In the genomic region with DNA sequence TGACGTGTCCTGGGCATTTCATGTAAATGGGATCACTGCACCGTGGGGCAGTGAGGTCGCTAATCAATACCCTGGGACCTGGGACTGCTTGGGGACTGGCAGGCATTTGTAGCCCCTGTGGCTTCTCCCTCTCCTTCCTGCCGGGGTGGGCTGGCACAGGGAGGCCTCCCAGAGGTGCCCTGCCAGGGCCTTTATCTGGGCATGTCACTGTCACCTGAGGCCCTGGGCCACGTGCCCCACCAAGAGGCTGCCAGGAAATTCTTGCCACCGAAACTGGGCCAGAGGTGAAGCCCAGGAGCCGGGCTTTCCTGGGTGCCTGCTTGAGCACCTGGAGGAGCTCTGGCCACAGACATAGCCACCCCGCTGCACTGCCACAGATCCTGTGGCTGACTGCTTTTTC, we compare ENCODE assay signal across 18 cellular contexts. TPM values are rescaled to one million over a fixed set of nuclear protein-coding genes. Genes with fewer than 3 reads are reported as not detected.
A peak's percentile ranks its signal among the peaks of the same experiment; 100 is the strongest.
DNase-seq lines count a peak whose midpoint lies in the region; ATAC-seq, FAIRE-seq and TF ChIP-seq lines count a peak whose summit lies in the region.
"Had no signal": no experiment of that assay in that cellular context is flagged by ENCODE, and none has a peak within 500 bp of the region (broad histone marks: within the 10 kb centered on the region; RNA-seq: fewer than 3 reads in every experiment).

No MANE protein-coding gene starts in this region.

- no peak overlapping the region for H2BK5ac ChIP-seq in H9 (ENCODE audit: insufficient read length, low read length)
- H2BK5ac ChIP-seq in mesenchymal stem cell (ENCODE audit: low read depth, low read length, poor library complexity, severe bottlenecking) = no peak overlapping the region

- H3K9me3 ChIP-seq in H9 (ENCODE audit: control insufficient read depth, low read depth, low read length) (no peaks in the 10 kb centered on the region), pancreas (no peaks in the 10 kb centered on the region), mesenchymal stem cell (ENCODE audit: control insufficient read depth, low read length) (no peaks in the 10 kb centered on the region)
- H3K9me3 ChIP-seq: Caco-2, MG63 had no signal

- H4K91ac ChIP-seq in H9 (ENCODE audit: insufficient read length, low read depth, low read length) = no peak overlapping the region
- H4K91ac ChIP-seq in mesenchymal stem cell (ENCODE audit: low read length) = no peak overlapping the region

- no peak overlapping the region for H3K27ac ChIP-seq in H9 (ENCODE audit: insufficient read length, low read depth, low read length)
- no peak overlapping the region for H3K27ac ChIP-seq in pancreas
- no peak overlapping the region for H3K27ac ChIP-seq in mesenchymal stem cell (ENCODE audit: low read length, poor library complexity, severe bottlenecking)

- H3K14ac ChIP-seq in H9 (ENCODE audit: insufficient read depth, low read length) = no peak overlapping the region
- H3K14ac ChIP-seq in mesenchymal stem cell (ENCODE audit: low read length in 2 of 2) = no peak overlapping the region

- H3K9me3 Mint-ChIP-seq in H9 = no peaks in the 10 kb centered on the region

- H3K36me3 ChIP-seq in pancreas (no peaks in the 10 kb centered on the region), mesenchymal stem cell (ENCODE audit: control insufficient read depth in 1 of 2, insufficient read depth in 2 of 2, low read depth in 1 of 2, low read length in 2 of 2) (peaks cover 0 to 3% of the 10 kb centered on the region in 2 experiments)
- H3K36me3 ChIP-seq: MG63 had no signal

- no peak overlapping the region for H2AK5ac ChIP-seq in H9 (ENCODE audit: insufficient read length, low read length)
- no peak overlapping the region for H2AK5ac ChIP-seq in mesenchymal stem cell (ENCODE audit: low read length, severe bottlenecking)

- H3K23me2 ChIP-seq in H9 (ENCODE audit: insufficient read length, low read depth, low read length, poor library complexity, severe bottlenecking) = peaks cover 7% of the 10 kb centered on the region

- H3K79me1 ChIP-seq in H9 (ENCODE audit: insufficient read depth, low read depth, low read length, poor library complexity, severe bottlenecking) = no peaks in the 10 kb centered on the region
- no peaks in the 10 kb centered on the region for H3K79me1 ChIP-seq in mesenchymal stem cell (replicated peaks; ENCODE audit: low read length, poor library complexity, severe bottlenecking)

- intact Hi-C loops in left cardiac atrium (cut with DNase I) = no loop called here
- intact Hi-C loops in pancreas (cut with DNase I) = no loop called here

- H3K27me3 Mint-ChIP-seq in H9 (ENCODE audit: low read depth) = peaks cover 3% of the 10 kb centered on the region

- ATAC-seq in left cardiac atrium = peak; percentile 67 to 80
- ATAC-seq in pancreas = peak; percentile 54 to 97 (median 74)
- ATAC-seq in HG03469 (IDR thresholded peaks at IDR 0.05; ENCODE audit: unreplicated experiment) = no peak

- no peak overlapping the region for H3K4me3 Mint-ChIP-seq in H9

- H3K4ac ChIP-seq in H9 (ENCODE audit: low read depth, low read length) = no peak overlapping the region
- no peak overlapping the region for H3K4ac ChIP-seq in mesenchymal stem cell (ENCODE audit: low read depth in 1 of 2, low read length in 2 of 2)

- no peaks in the 10 kb centered on the region for H4K20me1 ChIP-seq in H9 (ENCODE audit: control insufficient read depth, insufficient read depth, insufficient read length)

- H3K4me1 Mint-ChIP-seq in H9 = peaks cover 0 to 3% of the 10 kb centered on the region in 2 experiments; a peak in 1 of 4 replicates

- H4K8ac ChIP-seq in H9 (replicated peaks; ENCODE audit: insufficient read length, low read depth, low read length) (no peak overlapping the region), mesenchymal stem cell (ENCODE audit: low read length) (no peak overlapping the region)

- H3K36me3 Mint-ChIP-seq in H9 (ENCODE audit: insufficient read depth in 1 of 3, low read depth in 3 of 3) = no peaks in the 10 kb centered on the region

- no peaks in the 10 kb centered on the region; the same call in 1 of the 2 replicates for H3K79me2 ChIP-seq in H9 (ENCODE audit: insufficient read depth, low read length)

- DNase-seq in H9 (no peak), RPMI8226 (peak; percentile 72), left cardiac atrium (peak; percentile 70), pancreas (peak in 4 of 6 donors; percentile 28 to 71 (median 69)), NCI-H2227 (lab: John Stamatoyannopoulos, UW; ENCODE audit: unreplicated experiment) (no peak), GM03348 (ENCODE audit: low spot score) (no peak), mesenchymal stem cell (no peak)
- DNase-seq: AML-193, Caco-2, DMS79, MG63, NCI-H1105, NCI-H187 treated with DMSO at 0.1 percent for 48 hours, NCI-H2171, NCI-H82 had no signal

- H2BK120ac ChIP-seq in H9 (ENCODE audit: low read depth, low read length, poor library complexity, severe bottlenecking) = no peak overlapping the region
- no peak overlapping the region for H2BK120ac ChIP-seq in mesenchymal stem cell (ENCODE audit: low read depth, low read length)

- no peak overlapping the region for H3T11ph ChIP-seq in H9 (ENCODE audit: low read length)

- FAIRE-seq in pancreas (lab: Jason Lieb, UNC) = no peak
- FAIRE-seq: GM12891 had no signal

- H3K4me1 ChIP-seq in H9 (ENCODE audit: insufficient read depth, low read length) (no peaks in the 10 kb centered on the region), pancreas (peaks cover 0 to 3% (median 0%) of the 10 kb centered on the region in 3 donors), mesenchymal stem cell (ENCODE audit: control insufficient read depth, insufficient read depth, low read depth, low read length) (peaks cover 8% of the 10 kb centered on the region)
- H3K4me1 ChIP-seq: Caco-2 had no signal

- H3K23ac ChIP-seq in H9 (ENCODE audit: insufficient read length, low read depth, low read length) = no peak overlapping the region
- no peak overlapping the region for H3K23ac ChIP-seq in mesenchymal stem cell (ENCODE audit: low read length in 2 of 2)

- H2BK15ac ChIP-seq in H9 (ENCODE audit: low read depth, low read length) (no peak overlapping the region), mesenchymal stem cell (ENCODE audit: low read depth, poor library complexity, severe bottlenecking) (no peak overlapping the region)

- H3K18ac ChIP-seq in H9 (ENCODE audit: insufficient read length, low read depth, low read length) (no peak overlapping the region), mesenchymal stem cell (ENCODE audit: low read depth in 1 of 2, low read length in 2 of 2) (no peak overlapping the region)

- H3K9ac ChIP-seq in H9 (ENCODE audit: extremely low read depth, insufficient read length, low read length) (no peak overlapping the region), mesenchymal stem cell (ENCODE audit: low read length) (no peak overlapping the region)

- H3K27me3 ChIP-seq in H9 (ENCODE audit: insufficient read depth, low read length) (no peaks in the 10 kb centered on the region), pancreas (peaks cover 0 to 3% (median 0%) of the 10 kb centered on the region in 4 donors), mesenchymal stem cell (ENCODE audit: control insufficient read depth in 1 of 2, insufficient read depth in 1 of 2, low read length in 2 of 2) (peaks cover 25 to 35% of the 10 kb centered on the region in 2 experiments)
- H3K27me3 ChIP-seq: MG63 had no signal

- H3K4me2 ChIP-seq in H9 (ENCODE audit: insufficient read depth, insufficient read length, low read length) (no peak overlapping the region), mesenchymal stem cell (ENCODE audit: low read length, poor library complexity, severe bottlenecking) (no peak overlapping the region)

- no peak overlapping the region for H2BK12ac ChIP-seq in H9 (ENCODE audit: insufficient read length, low read depth, low read length)
- no peak overlapping the region for H2BK12ac ChIP-seq in mesenchymal stem cell (ENCODE audit: low read length in 2 of 2)

- no CpG with 5 or more reads among the region's 8 CpGs for WGBS in H9 (ENCODE audit: extremely low coverage, insufficient read length, low lambda C conversion rate)
- 33 to 41% methylated on average over 8 of the region's 8 CpGs for WGBS in pancreas, 2 donors
- 81% methylated on average over 8 of the region's 8 CpGs for WGBS in mesenchymal stem cell

- H2BK20ac ChIP-seq in H9 (ENCODE audit: low read depth, low read length, poor library complexity, severe bottlenecking) = no peak overlapping the region

- H2AFZ ChIP-seq in H9 (ENCODE audit: low read length) (no peak overlapping the region), mesenchymal stem cell (ENCODE audit: low read depth, low read length) (no peak overlapping the region)

- peak overlapping the region in 2 of 3 experiments; percentile 52 to 66; a peak in 2 of 7 replicates for H3K27ac Mint-ChIP-seq in H9

- no peak overlapping the region for H3K56ac ChIP-seq in H9 (ENCODE audit: insufficient read length, low read depth, low read length)

- H3K4me3 ChIP-seq in pancreas (no peak overlapping the region), mesenchymal stem cell (ENCODE audit: insufficient read depth in 1 of 2, low read depth in 1 of 2, low read length in 2 of 2) (no peak overlapping the region)
- H3K4me3 ChIP-seq: MG63 had no signal

- H4K5ac ChIP-seq in H9 (ENCODE audit: insufficient read length, low read depth, low read length) = no peak overlapping the region

- TF ChIP-seq CTCF in H9 (conservative IDR thresholded peaks at IDR 0.05) (no peak), pancreas (IDR thresholded peaks at IDR 0.05) (no peak)

RNA-seq across cellular contexts. Expression of a gene that starts 1.8 kb away (rescaled TPM):
- total RNA-seq in H9 (2021) (60.0 and 62.7 TPM in 2 replicates), left cardiac atrium (1,000 to 10,000 TPM; 1,098 to 1,409 TPM), pancreas (under 1 TPM in 1 of 6 donors, not detected in 5; 0.55 TPM)
- under 1 TPM; 0.23 to 0.33 TPM for polyA plus RNA-seq in pancreas
- polyA plus RNA-seq in mesenchymal stem cell (2013, experiment 1 of 2) = not detected
- not detected for polyA plus RNA-seq in mesenchymal stem cell (2013, experiment 2 of 2)
- total RNA-seq: Caco-2, NCI-H460 had no signal

RNA-seq across cellular contexts. Expression of a gene that starts 39.9 kb away (rescaled TPM):
- total RNA-seq in H9 (2021) (114 and 121 TPM in 2 replicates), left cardiac atrium (10 to 100 TPM; 52.4 to 95.1 TPM), pancreas (10 to 100 TPM; 20.6 to 40.1 (median 27.4) TPM)
- 10 to 100 TPM; 50.6 to 61.4 TPM for polyA plus RNA-seq in pancreas
- 83.5 TPM for polyA plus RNA-seq in mesenchymal stem cell (2013, experiment 1 of 2)
- polyA plus RNA-seq in mesenchymal stem cell (2013, experiment 2 of 2) = 80.6 TPM

RNA-seq across cellular contexts. Expression of a gene that starts 50.6 kb away (rescaled TPM):
- total RNA-seq in H9 (2021) (12.2 and 13.9 TPM in 2 replicates), left cardiac atrium (not detected), pancreas (under 1 TPM; 0.09 to 0.67 (median 0.27) TPM)
- under 1 TPM; 0.04 to 0.70 TPM for polyA plus RNA-seq in pancreas
- polyA plus RNA-seq in mesenchymal stem cell (2013, experiment 1 of 2) = under 0.01 TPM
- polyA plus RNA-seq in mesenchymal stem cell (2013, experiment 2 of 2) = not detected
- total RNA-seq: Caco-2, NCI-H460 had no signal

RNA-seq across cellular contexts. Expression of a gene that starts 54.2 kb away (rescaled TPM):
- total RNA-seq in H9 (2021) (3,615 and 3,676 TPM in 2 replicates), left cardiac atrium (1,000 to 10,000 TPM; 1,815 to 2,062 TPM), pancreas (1,000 to 10,000 TPM; 2,199 to 4,238 (median 2,879) TPM)
- polyA plus RNA-seq in pancreas = 1,000 to 10,000 TPM in 1 of 2 donors, 100 to 1,000 TPM in 1; 545 to 1,088 TPM
- 2,485 TPM for polyA plus RNA-seq in mesenchymal stem cell (2013, experiment 1 of 2)
- 2,452 TPM for polyA plus RNA-seq in mesenchymal stem cell (2013, experiment 2 of 2)

Comparison
In these comparisons a context has a peak if more than half of its experiments do, and no peak if none do; other contexts are left out.
1. DNase-seq: peak in RPMI8226 (single experiment), left cardiac atrium (single experiment) and pancreas (4 of 6); none in H9 (single experiment), NCI-H2227 (single experiment), GM03348 (single experiment) and mesenchymal stem cell (single experiment).
2. RNA of a gene that starts 1.8 kb away (total RNA-seq): 1,098 to 1,409 TPM in left cardiac atrium and 60.0 to 62.7 TPM in H9; 0.55 TPM in pancreas; every median in the first group is over 10 times any median in the second.